Comparison of ENCODE assay signal across 1 cellular context in genomic region chr16:75555707-75556512, GRCh38.
TF ChIP-seq lines count a peak whose summit lies in the region.

TMEM231 (minus strand) TSS chr16:75556252; CDS start chr16:75556209, 43 bp downstream.

TF ChIP-seq in K562, 482 proteins besides CTCF, POLR2A, EP300 and RAD21 (continued from another document and continues in another):
- TF ChIP-seq MAX (CRISPR knock-in tag; IDR thresholded peaks at IDR 0.05) (peak; percentile 85), FOS (IDR thresholded peaks at IDR 0.05; ENCODE audit: extremely low read depth, insufficient read length) (no peak), KLF16 (IDR thresholded peaks at IDR 0.05) (no peak), SIN3B (IDR thresholded peaks at IDR 0.05; ENCODE audit: low read depth) (no peak), RBM39 (optimal IDR thresholded peaks at IDR 0.05; ENCODE audit: low read depth, low read length) (no peak), ZNF551 (CRISPR knock-in tag; IDR thresholded peaks at IDR 0.05) (no peak), MYC (IDR thresholded peaks at IDR 0.05; ENCODE audit: low read depth, low read length) (no peak; the same call in none of the 2 replicates), MYC (CRISPR knock-in tag; IDR thresholded peaks at IDR 0.05; ENCODE audit: borderline replicate concordance, low read depth) (no peak), MEF2A (IDR thresholded peaks at IDR 0.05; ENCODE audit: control insufficient read depth, low read depth, low read length) (no peak), SP2 (IDR thresholded peaks at IDR 0.05; ENCODE audit: extremely low read depth, low read depth, low read length, poor library complexity, severe bottlenecking) (no peak), ZNF785 (CRISPR knock-in tag; IDR thresholded peaks at IDR 0.05) (no peak), ZNF24 (IDR thresholded peaks at IDR 0.05) (0 out of 2 replicates have a peak, but pooled peaks have one; percentile 42), NFRKB (IDR thresholded peaks at IDR 0.05; ENCODE audit: low read depth) (peak; percentile 17; the same call in 1 of the 2 replicates), BACH1 (tag; IDR thresholded peaks at IDR 0.05) (no peak), PHTF2 (CRISPR knock-in tag; IDR thresholded peaks at IDR 0.05) (no peak), POLR3G (IDR thresholded peaks at IDR 0.05; ENCODE audit: extremely low read depth, insufficient read length, insufficient replicate concordance) (no peak), POLR3A (IDR thresholded peaks at IDR 0.05; ENCODE audit: borderline replicate concordance, extremely low read depth, insufficient read depth, insufficient read length) (no peak), ZNF583 (CRISPR knock-in tag; IDR thresholded peaks at IDR 0.05) (no peak), RCOR1 (IDR thresholded peaks at IDR 0.05; ENCODE audit: borderline replicate concordance in 1 of 2, low read depth in 2 of 2, low read length in 2 of 2) (peak in 1 of 2 experiments; percentile 45; a peak in 1 of 4 replicates), CXXC5 (CRISPR knock-in tag; IDR thresholded peaks at IDR 0.05) (peak; percentile 44; the same call in 1 of the 2 replicates), HNRNPK (IDR thresholded peaks at IDR 0.05; ENCODE audit: low read depth, low read length, poor library complexity, severe bottlenecking) (peak; percentile 26), C11orf30 (IDR thresholded peaks at IDR 0.05; ENCODE audit: low read depth) (no peak), TSHZ1 (CRISPR knock-in tag; IDR thresholded peaks at IDR 0.05) (no peak), HMBOX1 (IDR thresholded peaks at IDR 0.05) (no peak), ZC3H4 (CRISPR knock-in tag; IDR thresholded peaks at IDR 0.05; ENCODE audit: borderline replicate concordance) (no peak), NFIC (IDR thresholded peaks at IDR 0.05) (no peak), POLR2B (IDR thresholded peaks at IDR 0.05; ENCODE audit: low read depth, partially characterized antibody) (peak; percentile 43), REST (CRISPR knock-in tag; IDR thresholded peaks at IDR 0.05; ENCODE audit: low read depth) (no peak), TFAM (CRISPR knock-in tag; conservative IDR thresholded peaks at IDR 0.05) (no peak), MEIS2 (IDR thresholded peaks at IDR 0.05; ENCODE audit: partially characterized antibody) (no peak), KAT2B (IDR thresholded peaks at IDR 0.05; ENCODE audit: low read depth, low read length) (no peak), EZH2 (IDR thresholded peaks at IDR 0.05; ENCODE audit: borderline replicate concordance, low read depth, low read length) (no peak), KLF1 (tag; IDR thresholded peaks at IDR 0.05) (no peak), ZNF134 (CRISPR knock-in tag; conservative IDR thresholded peaks at IDR 0.05) (no peak), MYNN (IDR thresholded peaks at IDR 0.05) (peak; percentile 95), MYNN (CRISPR knock-in tag; IDR thresholded peaks at IDR 0.05) (no peak), ZSCAN29 (IDR thresholded peaks at IDR 0.05) (no peak), NCOA4 (IDR thresholded peaks at IDR 0.05; ENCODE audit: partially characterized antibody) (no peak), MTA2 (IDR thresholded peaks at IDR 0.05; ENCODE audit: low read depth) (no peak), MIER1 (IDR thresholded peaks at IDR 0.05; ENCODE audit: low read depth) (no peak)
- TF ChIP-seq, protein P1, sequence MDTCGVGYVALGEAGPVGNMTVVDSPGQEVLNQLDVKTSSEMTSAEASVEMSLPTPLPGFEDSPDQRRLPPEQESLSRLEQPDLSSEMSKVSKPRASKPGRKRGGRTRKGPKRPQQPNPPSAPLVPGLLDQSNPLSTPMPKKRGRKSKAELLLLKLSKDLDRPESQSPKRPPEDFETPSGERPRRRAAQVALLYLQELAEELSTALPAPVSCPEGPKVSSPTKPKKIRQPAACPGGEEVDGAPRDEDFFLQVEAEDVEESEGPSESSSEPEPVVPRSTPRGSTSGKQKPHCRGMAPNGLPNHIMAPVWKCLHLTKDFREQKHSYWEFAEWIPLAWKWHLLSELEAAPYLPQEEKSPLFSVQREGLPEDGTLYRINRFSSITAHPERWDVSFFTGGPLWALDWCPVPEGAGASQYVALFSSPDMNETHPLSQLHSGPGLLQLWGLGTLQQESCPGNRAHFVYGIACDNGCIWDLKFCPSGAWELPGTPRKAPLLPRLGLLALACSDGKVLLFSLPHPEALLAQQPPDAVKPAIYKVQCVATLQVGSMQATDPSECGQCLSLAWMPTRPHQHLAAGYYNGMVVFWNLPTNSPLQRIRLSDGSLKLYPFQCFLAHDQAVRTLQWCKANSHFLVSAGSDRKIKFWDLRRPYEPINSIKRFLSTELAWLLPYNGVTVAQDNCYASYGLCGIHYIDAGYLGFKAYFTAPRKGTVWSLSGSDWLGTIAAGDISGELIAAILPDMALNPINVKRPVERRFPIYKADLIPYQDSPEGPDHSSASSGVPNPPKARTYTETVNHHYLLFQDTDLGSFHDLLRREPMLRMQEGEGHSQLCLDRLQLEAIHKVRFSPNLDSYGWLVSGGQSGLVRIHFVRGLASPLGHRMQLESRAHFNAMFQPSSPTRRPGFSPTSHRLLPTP (IDR thresholded peaks at IDR 0.05; ENCODE audit: borderline replicate concordance, extremely low read depth, insufficient read length) = no peak
- TF ChIP-seq, protein P2, sequence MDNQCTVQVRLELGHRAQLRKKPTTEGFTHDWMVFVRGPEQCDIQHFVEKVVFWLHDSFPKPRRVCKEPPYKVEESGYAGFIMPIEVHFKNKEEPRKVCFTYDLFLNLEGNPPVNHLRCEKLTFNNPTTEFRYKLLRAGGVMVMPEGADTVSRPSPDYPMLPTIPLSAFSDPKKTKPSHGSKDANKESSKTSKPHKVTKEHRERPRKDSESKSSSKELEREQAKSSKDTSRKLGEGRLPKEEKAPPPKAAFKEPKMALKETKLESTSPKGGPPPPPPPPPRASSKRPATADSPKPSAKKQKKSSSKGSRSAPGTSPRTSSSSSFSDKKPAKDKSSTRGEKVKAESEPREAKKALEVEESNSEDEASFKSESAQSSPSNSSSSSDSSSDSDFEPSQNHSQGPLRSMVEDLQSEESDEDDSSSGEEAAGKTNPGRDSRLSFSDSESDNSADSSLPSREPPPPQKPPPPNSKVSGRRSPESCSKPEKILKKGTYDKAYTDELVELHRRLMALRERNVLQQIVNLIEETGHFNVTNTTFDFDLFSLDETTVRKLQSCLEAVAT (IDR thresholded peaks at IDR 0.05) = no peak
- TF ChIP-seq, protein P3, sequence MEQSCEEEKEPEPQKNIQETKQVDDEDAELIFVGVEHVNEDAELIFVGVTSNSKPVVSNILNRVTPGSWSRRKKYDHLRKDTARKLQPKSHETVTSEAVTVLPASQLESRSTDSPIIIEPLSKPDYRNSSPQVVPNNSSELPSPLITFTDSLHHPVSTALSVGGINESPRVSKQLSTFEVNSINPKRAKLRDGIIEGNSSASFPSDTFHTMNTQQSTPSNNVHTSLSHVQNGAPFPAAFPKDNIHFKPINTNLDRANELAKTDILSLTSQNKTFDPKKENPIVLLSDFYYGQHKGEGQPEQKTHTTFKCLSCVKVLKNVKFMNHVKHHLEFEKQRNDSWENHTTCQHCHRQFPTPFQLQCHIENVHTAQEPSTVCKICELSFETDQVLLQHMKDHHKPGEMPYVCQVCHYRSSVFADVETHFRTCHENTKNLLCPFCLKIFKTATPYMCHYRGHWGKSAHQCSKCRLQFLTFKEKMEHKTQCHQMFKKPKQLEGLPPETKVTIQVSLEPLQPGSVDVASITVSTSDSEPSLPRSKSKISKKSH (CRISPR knock-in tag; IDR thresholded peaks at IDR 0.05) = no peak
- TF ChIP-seq, protein P4, sequence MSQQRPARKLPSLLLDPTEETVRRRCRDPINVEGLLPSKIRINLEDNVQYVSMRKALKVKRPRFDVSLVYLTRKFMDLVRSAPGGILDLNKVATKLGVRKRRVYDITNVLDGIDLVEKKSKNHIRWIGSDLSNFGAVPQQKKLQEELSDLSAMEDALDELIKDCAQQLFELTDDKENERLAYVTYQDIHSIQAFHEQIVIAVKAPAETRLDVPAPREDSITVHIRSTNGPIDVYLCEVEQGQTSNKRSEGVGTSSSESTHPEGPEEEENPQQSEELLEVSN (IDR thresholded peaks at IDR 0.05; ENCODE audit: borderline replicate concordance in 1 of 2, extremely low read depth in 1 of 2, insufficient read depth in 1 of 2, insufficient read length in 1 of 2, low read depth in 1 of 2, low read length in 1 of 2, poor library complexity in 1 of 2, severe bottlenecking in 1 of 2) = peak; percentile 72 to 92
- TF ChIP-seq, protein P5, sequence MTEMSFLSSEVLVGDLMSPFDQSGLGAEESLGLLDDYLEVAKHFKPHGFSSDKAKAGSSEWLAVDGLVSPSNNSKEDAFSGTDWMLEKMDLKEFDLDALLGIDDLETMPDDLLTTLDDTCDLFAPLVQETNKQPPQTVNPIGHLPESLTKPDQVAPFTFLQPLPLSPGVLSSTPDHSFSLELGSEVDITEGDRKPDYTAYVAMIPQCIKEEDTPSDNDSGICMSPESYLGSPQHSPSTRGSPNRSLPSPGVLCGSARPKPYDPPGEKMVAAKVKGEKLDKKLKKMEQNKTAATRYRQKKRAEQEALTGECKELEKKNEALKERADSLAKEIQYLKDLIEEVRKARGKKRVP (CRISPR knock-in tag; IDR thresholded peaks at IDR 0.05) = no peak
